Comparison of ENCODE assay signal across 8 cellular contexts in the genomic region with DNA sequence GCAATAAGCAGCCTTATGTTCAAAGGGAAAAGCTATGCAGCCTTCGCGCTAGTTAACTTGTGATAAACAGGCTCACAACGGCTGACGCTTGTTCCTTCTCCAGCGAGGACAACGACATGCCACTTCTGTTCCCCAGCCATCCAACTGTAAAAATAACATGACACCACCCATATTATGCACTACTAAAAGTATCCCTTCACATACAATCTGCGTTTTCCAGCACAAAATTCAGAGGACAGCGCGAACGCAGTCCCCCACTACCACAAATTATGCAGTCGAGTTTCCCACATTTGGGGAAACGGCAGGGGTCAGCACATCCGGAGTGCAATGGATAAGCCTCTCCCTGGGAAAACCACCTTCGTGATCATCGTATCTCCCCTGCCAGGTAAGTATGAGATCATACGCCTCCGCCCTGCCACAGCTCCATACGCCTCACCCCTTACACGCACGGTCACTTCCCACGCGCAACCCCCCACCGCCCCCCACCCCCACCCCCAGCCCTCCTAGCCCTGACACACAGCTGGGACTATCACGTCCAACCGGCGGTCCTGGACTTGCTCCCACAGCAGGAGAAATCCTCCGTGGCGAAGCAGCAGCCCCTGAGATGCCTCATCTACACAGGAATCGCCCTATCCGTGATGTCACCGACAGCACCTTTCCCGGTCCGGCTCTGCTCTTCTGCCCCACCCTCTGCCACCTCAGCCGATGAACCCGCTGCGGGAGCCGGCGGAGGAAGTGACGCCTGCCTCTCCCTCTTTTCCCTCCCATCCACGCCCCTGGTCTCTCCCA.
DNase-seq lines count a peak whose midpoint lies in the region; ATAC-seq and TF ChIP-seq lines count a peak whose summit lies in the region.

No MANE protein-coding gene starts in this region.

- no peak overlapping the region for H3K27ac ChIP-seq in body of pancreas
- H3K27ac ChIP-seq in mesodermal cell (ENCODE audit: low read depth, low read length, severe bottlenecking): no peak overlapping the region
- H3K27ac ChIP-seq in transverse colon: peak overlapping the region; percentile 22 to 76 (median 65)
- H3K27ac ChIP-seq in gastrocnemius medialis: no peak overlapping the region

- H3K27me3 ChIP-seq in body of pancreas (peaks cover 0 to 12% of the 10 kb centered on the region in 2 donors), transverse colon (peaks cover 34% of the 10 kb centered on the region), gastrocnemius medialis (peaks cover 22 to 26% (median 26%) of the 10 kb centered on the region in 3 donors)

- TF ChIP-seq CTCF in body of pancreas (IDR thresholded peaks at IDR 0.05): no peak
- TF ChIP-seq CTCF in transverse colon (IDR thresholded peaks at IDR 0.05): no peak
- no peak for TF ChIP-seq CTCF in gastrocnemius medialis (IDR thresholded peaks at IDR 0.05 in 4 of 5, conservative IDR thresholded peaks at IDR 0.05 in 1 of 5)

- H3K9me3 ChIP-seq in body of pancreas (no peaks in the 10 kb centered on the region), mesodermal cell (ENCODE audit: control insufficient read depth, low read length) (no peaks in the 10 kb centered on the region), transverse colon (no peaks in the 10 kb centered on the region), gastrocnemius medialis (no peaks in the 10 kb centered on the region)

- H3K4me3 ChIP-seq in body of pancreas: no peak overlapping the region
- H3K4me3 ChIP-seq in mesodermal cell (ENCODE audit: extremely low read depth, insufficient read depth, low read length, poor library complexity, severe bottlenecking): peak overlapping the region; percentile 22
- H3K4me3 ChIP-seq in transverse colon: peak overlapping the region in 1 of 4 donors; percentile 38
- H3K4me3 ChIP-seq in gastrocnemius medialis: no peak overlapping the region

- intact Hi-C loops in body of pancreas (cut with DNase I) (no loop called here), transverse colon (cut with DNase I; ENCODE audit: low total_unique reads) (no loop called here), gastrocnemius medialis (cut with DNase I; ENCODE audit: low total_unique reads) (no loop called here)

- H3K4me1 ChIP-seq in body of pancreas (peaks cover 8% of the 10 kb centered on the region), mesodermal cell (ENCODE audit: control insufficient read depth, insufficient read depth, low read length, poor library complexity, severe bottlenecking) (no peaks in the 10 kb centered on the region), transverse colon (peaks cover 2 to 22% (median 11%) of the 10 kb centered on the region in 4 donors), gastrocnemius medialis (no peaks in the 10 kb centered on the region)

- DNase-seq in activated CD4-positive, CD25-positive, alpha-beta regulatory T cell (lab: John Stamatoyannopoulos, UW): no peak
- DNase-seq in body of pancreas: peak in 3 of 4 donors; percentile 19 to 30 (median 25)
- peak; percentile 83 for DNase-seq in transverse colon
- DNase-seq in NCI-H226: no peak
- DNase-seq in gastrocnemius medialis: no peak
- no peak for DNase-seq in OCI-M1 (lab: John Stamatoyannopoulos, UW)

- no peak for TF ChIP-seq EP300 in transverse colon (IDR thresholded peaks at IDR 0.05; ENCODE audit: low read depth)

- in situ Hi-C loops in transverse colon (cut with MboI; ENCODE audit: low pct_ligation_motif_present in 1 of 4, low pct_unique_long_range_greater_than_20kb in 1 of 4, low sequenced_read_pairs in 3 of 4) (no loop called here), gastrocnemius medialis (cut with MboI; ENCODE audit: low sequenced_read_pairs in 4 of 4) (no loop called here)

- TF ChIP-seq POLR2A in body of pancreas (IDR thresholded peaks at IDR 0.05) (no peak), transverse colon (IDR thresholded peaks at IDR 0.05) (peak; percentile 3), gastrocnemius medialis (IDR thresholded peaks at IDR 0.05) (no peak)

- 16 to 27% methylated on average over 29 to 38 of the region's 40 CpGs for WGBS in body of pancreas, 2 donors
- 5% methylated on average over 18 to 28 of the region's 40 CpGs for WGBS in mesodermal cell (ENCODE audit: insufficient coverage in 2 of 2), 2 experiments
- 16 to 40% methylated on average over 2 to 32 of the region's 40 CpGs for WGBS in transverse colon (ENCODE audit: low coverage in 1 of 2), 2 donors

- peak; percentile 24 to 49 for ATAC-seq in activated CD4-positive, CD25-positive, alpha-beta regulatory T cell treated with anti-CD3 and anti-CD28 coated beads, Interleukin-2, amount 50 U/mL, for 24 hours
- no peak for ATAC-seq in body of pancreas
- ATAC-seq in gastrocnemius medialis: no peak

- H3K36me3 ChIP-seq in body of pancreas (replicated peaks in 1 of 2; ENCODE audit: insufficient read depth in 1 of 2, low read depth in 2 of 2): no peaks in the 10 kb centered on the region
- no peaks in the 10 kb centered on the region for H3K36me3 ChIP-seq in mesodermal cell (ENCODE audit: control insufficient read depth, insufficient read depth, low read length)
- no peaks in the 10 kb centered on the region for H3K36me3 ChIP-seq in transverse colon
- H3K36me3 ChIP-seq in gastrocnemius medialis: no peaks in the 10 kb centered on the region

Comparison
In these comparisons a context has a peak if more than half of its experiments do, and no peak if none do; other contexts are left out.
1. ATAC-seq: peak in activated CD4-positive, CD25-positive, alpha-beta regulatory T cell treated with anti-CD3 and anti-CD28 coated beads, Interleukin-2, amount 50 U/mL, for 24 hours (2 of 2); none in body of pancreas (single experiment) and gastrocnemius medialis (0 of 2).
2. DNase-seq: peak in body of pancreas (3 of 4) and transverse colon (single experiment); none in activated CD4-positive, CD25-positive, alpha-beta regulatory T cell (0 of 4), NCI-H226 (single experiment), gastrocnemius medialis (0 of 2) and OCI-M1 (single experiment).
3. H3K27ac ChIP-seq: peak in transverse colon (4 of 4); none in body of pancreas (0 of 4), mesodermal cell (single experiment) and gastrocnemius medialis (0 of 4).